ENCODE assay signal across 9 cellular contexts in genomic region chr19:49801966-49802661, GRCh38. TPM values are rescaled to one million over a fixed set of nuclear protein-coding genes. Genes with fewer than 3 reads are reported as not detected.
DNase-seq lines count a peak whose midpoint lies in the region; ATAC-seq and TF ChIP-seq lines count a peak whose summit lies in the region.
"Had no signal": no experiment of that assay in that cellular context is flagged by ENCODE, and none has a peak within 500 bp of the region (broad histone marks: within the 10 kb centered on the region; RNA-seq: fewer than 3 reads in every experiment).

No MANE protein-coding gene starts in this region.

- no peaks in the 10 kb centered on the region for H3K79me2 ChIP-seq in GM23248 (ENCODE audit: insufficient read depth)

- DNase-seq in GM23248, result peak; percentile 92
- peak; percentile 66 to 67 for DNase-seq in SHP77 (lab: John Stamatoyannopoulos, UW)
- peak; percentile 89 for DNase-seq in fibroblast of peridontal ligament (ENCODE audit: extremely low read depth)
- no peak for DNase-seq in effector memory CD8-positive, alpha-beta T cell

- in situ Hi-C loops in GM23248 (cut with MboI), result no loop called here

- H3K9ac ChIP-seq in GM23248, result 0 out of 2 replicates have a peak overlapping the region, but pooled peaks have one; percentile 31

- H3K4me2 ChIP-seq in GM23248 (ENCODE audit: unreplicated experiment), result peak overlapping the region; percentile 60

- H3K4me1 Mint-ChIP-seq in nephron, result peaks cover 18% of the 10 kb centered on the region
- H3K4me1 Mint-ChIP-seq in effector memory CD8-positive, alpha-beta T cell (ENCODE audit: low read depth in 2 of 2), result no peaks in the 10 kb centered on the region

- H3K4me3 Mint-ChIP-seq in nephron, result peak overlapping the region; percentile 75 to 82 (median 82)
- no peak overlapping the region for H3K4me3 Mint-ChIP-seq in effector memory CD8-positive, alpha-beta T cell

- H3F3A ChIP-seq in GM23248 (ENCODE audit: insufficient read depth), result no peaks in the 10 kb centered on the region

- no peaks in the 10 kb centered on the region for H3K9me2 ChIP-seq in GM23248 (ENCODE audit: insufficient read depth)

- 26 to 41% methylated on average over 13 to 36 of the region's 38 CpGs for WGBS in GM23248 (ENCODE audit: low coverage in 1 of 2, low lambda C conversion rate in 2 of 2, missing lambda C conversion rate in 2 of 2), 2 experiments

- no peaks in the 10 kb centered on the region for H4K20me1 ChIP-seq in GM23248 (ENCODE audit: insufficient read depth)

- peaks cover 18% of the 10 kb centered on the region; the same call in 1 of the 2 replicates for H3K36me3 ChIP-seq in GM23248 (ENCODE audit: low read depth)

- peak overlapping the region; percentile 42 for H3K4me3 ChIP-seq in GM23248

- no peaks in the 10 kb centered on the region for H3K27me3 Mint-ChIP-seq in nephron (ENCODE audit: low read depth)
- no peaks in the 10 kb centered on the region for H3K27me3 Mint-ChIP-seq in effector memory CD8-positive, alpha-beta T cell

- peaks cover 42% of the 10 kb centered on the region for H3K36me3 Mint-ChIP-seq in nephron (ENCODE audit: low read depth)
- H3K36me3 Mint-ChIP-seq in effector memory CD8-positive, alpha-beta T cell (ENCODE audit: insufficient read depth), result peaks cover 32% of the 10 kb centered on the region

- peak; percentile 18 to 34 (median 27) for TF ChIP-seq CTCF in nephron (IDR thresholded peaks at IDR 0.05; ENCODE audit: unreplicated experiment in 3 of 3)

- H2AFZ ChIP-seq in GM23248, result no peak overlapping the region

- ATAC-seq in GM18519 (IDR thresholded peaks at IDR 0.05; ENCODE audit: low FRiP score, unreplicated experiment), result no peak
- ATAC-seq in HG02885 (IDR thresholded peaks at IDR 0.05; ENCODE audit: poor library complexity, unreplicated experiment), result no peak
- ATAC-seq in effector memory CD8-positive, alpha-beta T cell (replicated peaks), result no peak
- no peak for ATAC-seq in GM18873 (IDR thresholded peaks at IDR 0.05; ENCODE audit: low FRiP score, unreplicated experiment)

- H3K27ac ChIP-seq in GM23248, result no peak overlapping the region

- no peaks in the 10 kb centered on the region for H3K9me3 ChIP-seq in GM23248 (ENCODE audit: low read depth)

- no peaks in the 10 kb centered on the region for H3K27me3 ChIP-seq in GM23248 (replicated peaks; ENCODE audit: insufficient read depth)

- H3K27ac Mint-ChIP-seq in nephron, result peak overlapping the region; percentile 74 to 89 (median 80)
- H3K27ac Mint-ChIP-seq in effector memory CD8-positive, alpha-beta T cell, result peak overlapping the region in 1 of 2 donors; percentile 78

- no peaks in the 10 kb centered on the region for H3K4me1 ChIP-seq in GM23248 (ENCODE audit: insufficient read depth)

- H3K9me3 Mint-ChIP-seq in nephron, result no peaks in the 10 kb centered on the region
- no peaks in the 10 kb centered on the region for H3K9me3 Mint-ChIP-seq in effector memory CD8-positive, alpha-beta T cell

RNA-seq across cellular contexts. Expression of gene FUZ, which starts 11.0 kb away (rescaled TPM):
- 17.7 and 21.1 TPM in 2 replicates for total RNA-seq in GM23248 (2014; rRNA removed; shearing (Covaris generic))
- 11.7 and 15.1 TPM in 2 replicates for polyA plus RNA-seq in GM23248 (2016; fragmentation: Nextera tagmentation; extraction: Ambion mirVana)

RNA-seq across cellular contexts. Expression of gene MED25, which starts 16.0 kb away (rescaled TPM):
- 21.8 and 24.2 TPM in 2 replicates for total RNA-seq in GM23248 (2014; rRNA removed; shearing (Covaris generic))
- polyA plus RNA-seq in GM23248 (2016; fragmentation: Nextera tagmentation; extraction: Ambion mirVana), result 17.4 and 21.9 TPM in 2 replicates

RNA-seq across cellular contexts. Expression of gene AP2A1, which starts 35.3 kb away (rescaled TPM):
- 118 and 124 TPM in 2 replicates for total RNA-seq in GM23248 (2014; rRNA removed; shearing (Covaris generic))
- polyA plus RNA-seq in GM23248 (2016; fragmentation: Nextera tagmentation; extraction: Ambion mirVana), result 64.2 and 64.9 TPM in 2 replicates

RNA-seq across cellular contexts. Expression of gene TSKS, which starts 39.0 kb away (rescaled TPM):
- 0.38 and 2.1 TPM in 2 replicates for total RNA-seq in GM23248 (2014; rRNA removed; shearing (Covaris generic))
- 0.31 and 0.93 TPM in 2 replicates for polyA plus RNA-seq in GM23248 (2016; fragmentation: Nextera tagmentation; extraction: Ambion mirVana)
- total RNA-seq: glomerular endothelial cell had no signal

RNA-seq across cellular contexts. Expression of gene PTOV1, which starts 48.8 kb away (rescaled TPM):
- total RNA-seq in GM23248 (2014; rRNA removed; shearing (Covaris generic)), result 53.1 and 88.0 TPM in 2 replicates
- 88.9 and 91.7 TPM in 2 replicates for polyA plus RNA-seq in GM23248 (2016; fragmentation: Nextera tagmentation; extraction: Ambion mirVana)

Comparison
In these comparisons a context has a peak if more than half of its experiments do, and no peak if none do; other contexts are left out.
1. DNase-seq: peak in GM23248 (single experiment), SHP77 (2 of 2) and fibroblast of peridontal ligament (single experiment); none in effector memory CD8-positive, alpha-beta T cell (0 of 3).
2. H3K4me3 Mint-ChIP-seq: peak in nephron (3 of 3); none in effector memory CD8-positive, alpha-beta T cell (0 of 2).